1 cellular context compared by ENCODE assay signal in genomic region chr9:65737096-65737564, GRCh38.
A peak's percentile ranks its signal among the peaks of the same experiment; 100 is the strongest.
TF ChIP-seq lines count a peak whose summit lies in the region.

Gene FOXD4L4 (plus strand): TSS chr9:65737146. CDS start chr9:65737146, 0 bp downstream.

TF ChIP-seq in H1, 55 proteins besides CTCF, POLR2A, EP300 and RAD21:
- 0 out of 2 replicates have a peak, but pooled peaks have one; percentile 28 for TF ChIP-seq SUZ12 (IDR thresholded peaks at IDR 0.05; ENCODE audit: low read length)
